ENCODE assay signal across 8 cellular contexts in genomic region chr5:34655354-34655991, GRCh38. TPM values are rescaled to one million over a fixed set of nuclear protein-coding genes. Genes with fewer than 3 reads are reported as not detected.
DNase-seq lines count a peak whose midpoint lies in the region; ATAC-seq lines count a peak whose summit lies in the region.

No MANE protein-coding gene starts in this region.

- no peak overlapping the region for H4K8ac ChIP-seq in mesendoderm (ENCODE audit: low read depth, low read length)

- peak; percentile 51 for ATAC-seq in activated CD8-positive, alpha-beta memory T cell treated with anti-CD3 and anti-CD28 coated beads, Interleukin-2, amount 10 ng/mL, durations not matched to agents 7 days and 5 days

- H3K27me3 ChIP-seq in mesendoderm (ENCODE audit: insufficient read depth, low read length, poor library complexity) = no peaks in the 10 kb centered on the region

- H2BK15ac ChIP-seq in mesendoderm (replicated peaks; ENCODE audit: low read depth) = no peak overlapping the region

- H3K9me3 Mint-ChIP-seq in activated CD8-positive, alpha-beta memory T cell treated with anti-CD3 and anti-CD28 coated beads, Interleukin-2, amount 10 ng/mL, durations not matched to agents 7 days and 5 days (ENCODE audit: low read depth) = no peaks in the 10 kb centered on the region

- CTCF ChIA-PET in activated CD8-positive, alpha-beta memory T cell treated with anti-CD3 and anti-CD28 coated beads, Interleukin-2, amount 10 ng/mL, durations not matched to agents 7 days and 5 days (lab: Charles Lee) = no interaction called here

- H2AK5ac ChIP-seq in mesendoderm (ENCODE audit: low read length) = no peak overlapping the region

- H2BK5ac ChIP-seq in mesendoderm (ENCODE audit: low read length) = no peak overlapping the region

- no CpG with 5 or more reads among the region's 16 CpGs for WGBS in mesendoderm (ENCODE audit: extremely low coverage, insufficient coverage, low lambda C conversion rate)

- H3K4ac ChIP-seq in mesendoderm (ENCODE audit: low read depth, low read length) = no peak overlapping the region

- H3K4me2 ChIP-seq in mesendoderm (ENCODE audit: low read length) = peak overlapping the region; percentile 87

- peaks cover 59% of the 10 kb centered on the region for H3K27me3 Mint-ChIP-seq in activated CD8-positive, alpha-beta memory T cell treated with anti-CD3 and anti-CD28 coated beads, Interleukin-2, amount 10 ng/mL, durations not matched to agents 7 days and 5 days

- H4K5ac ChIP-seq in mesendoderm (ENCODE audit: low read length) = peak overlapping the region; percentile 24

- H3K4me1 Mint-ChIP-seq in activated CD8-positive, alpha-beta memory T cell treated with anti-CD3 and anti-CD28 coated beads, Interleukin-2, amount 10 ng/mL, durations not matched to agents 7 days and 5 days = peaks cover 12% of the 10 kb centered on the region

- H3K4me3 ChIP-seq in GM08714 (ENCODE audit: low read length) (peak overlapping the region; percentile 68), mesendoderm (ENCODE audit: low read length) (peak overlapping the region; percentile 39)

- peak overlapping the region; percentile 60 for H3K4me3 Mint-ChIP-seq in activated CD8-positive, alpha-beta memory T cell treated with anti-CD3 and anti-CD28 coated beads, Interleukin-2, amount 10 ng/mL, durations not matched to agents 7 days and 5 days

- peak overlapping the region; percentile 90 for H3K27ac ChIP-seq in epithelial cell of prostate
- H3K27ac ChIP-seq in mesendoderm (ENCODE audit: low read depth, low read length) = peak overlapping the region; percentile 99

- peak overlapping the region; percentile 82 for H3K56ac ChIP-seq in mesendoderm (ENCODE audit: low read length)

- H3K36me3 Mint-ChIP-seq in activated CD8-positive, alpha-beta memory T cell treated with anti-CD3 and anti-CD28 coated beads, Interleukin-2, amount 10 ng/mL, durations not matched to agents 7 days and 5 days = no peaks in the 10 kb centered on the region

- no peaks in the 10 kb centered on the region for H3K4me1 ChIP-seq in mesendoderm (ENCODE audit: control insufficient read depth, low read depth, low read length)

- no peak overlapping the region for H2BK120ac ChIP-seq in mesendoderm (ENCODE audit: low read depth, low read length)

- H3K79me2 ChIP-seq in mesendoderm (ENCODE audit: control insufficient read depth, insufficient read depth, low read length) = peaks cover 33% of the 10 kb centered on the region

- H3K27ac Mint-ChIP-seq in activated CD8-positive, alpha-beta memory T cell treated with anti-CD3 and anti-CD28 coated beads, Interleukin-2, amount 10 ng/mL, durations not matched to agents 7 days and 5 days = no peak overlapping the region

- DNase-seq in NCI-H1105 treated with DMSO at 0.1 percent for 48 hours (lab: John Stamatoyannopoulos, UW) (peak; percentile 47), epithelial cell of prostate (ENCODE audit: low read depth, low spot score) (peak; percentile 39), mesendoderm (peak; percentile 89), stromal cell of bone marrow (ENCODE audit: low read depth) (peak; percentile 65), GM19238 (ENCODE audit: insufficient read length, low spot score) (no peak), DMS79 treated with DMSO at 0.1 percent for 48 hours (lab: John Stamatoyannopoulos, UW) (no peak)
- DNase-seq in activated CD8-positive, alpha-beta memory T cell treated with anti-CD3 and anti-CD28 coated beads, Interleukin-2, amount 10 ng/mL, durations not matched to agents 7 days and 5 days = no peak

- peak overlapping the region; percentile 71 for H3K9ac ChIP-seq in mesendoderm (ENCODE audit: low read length)

- no peaks in the 10 kb centered on the region for H3K36me3 ChIP-seq in mesendoderm (ENCODE audit: control insufficient read depth, insufficient read depth, low read length)

- no peak overlapping the region for H3K23ac ChIP-seq in mesendoderm (ENCODE audit: low read length)

- H3K79me1 ChIP-seq in mesendoderm (ENCODE audit: low read length) = peaks cover 3% of the 10 kb centered on the region

- peak overlapping the region; percentile 100 for H3K18ac ChIP-seq in mesendoderm (ENCODE audit: low read length)

RNA-seq across cellular contexts. Expression of gene RAI14, which starts 0.7 kb away (rescaled TPM):
- total RNA-seq in activated CD8-positive, alpha-beta memory T cell treated with anti-CD3 and anti-CD28 coated beads, Interleukin-2, amount 10 ng/mL, durations not matched to agents 7 days and 5 days = under 1 TPM in 1 of 2 experiments, not detected in 1; 0.61 TPM
- 92.3 TPM for polyA plus RNA-seq in mesendoderm (2013, experiment 1 of 2)
- 95.9 TPM for polyA plus RNA-seq in mesendoderm (2013, experiment 2 of 2)

Comparison
In these comparisons a context has a peak if more than half of its experiments do, and no peak if none do; other contexts are left out.
1. DNase-seq: peak in NCI-H1105 treated with DMSO at 0.1 percent for 48 hours (single experiment), epithelial cell of prostate (single experiment), mesendoderm (single experiment) and stromal cell of bone marrow (single experiment); none in activated CD8-positive, alpha-beta memory T cell treated with anti-CD3 and anti-CD28 coated beads, Interleukin-2, amount 10 ng/mL, durations not matched to agents 7 days and 5 days (single experiment), GM19238 (single experiment) and DMS79 treated with DMSO at 0.1 percent for 48 hours (single experiment).